Comparison of ENCODE assay signal across 16 cellular contexts in the genomic region with DNA sequence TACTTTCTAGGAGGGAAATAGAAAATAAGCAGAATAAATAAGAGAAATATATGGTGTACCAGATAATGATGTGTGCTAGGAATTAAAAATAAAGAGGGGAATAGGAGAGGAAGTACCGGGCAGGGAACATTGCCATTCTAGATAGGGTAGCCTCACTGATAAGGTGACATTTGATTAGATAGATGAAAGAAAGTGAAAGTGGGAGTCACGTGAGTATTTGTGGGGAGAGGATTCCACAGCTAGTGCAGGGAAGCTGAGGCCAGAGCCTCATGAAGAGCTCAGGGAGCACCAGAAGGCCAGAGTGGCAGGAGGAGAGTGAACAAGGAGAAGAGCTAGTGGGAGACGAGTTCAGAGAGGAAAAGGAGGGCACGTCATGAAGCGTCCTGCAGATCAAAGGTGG. TPM values are rescaled to one million over a fixed set of nuclear protein-coding genes. Genes with fewer than 3 reads are reported as not detected.
DNase-seq lines count a peak whose midpoint lies in the region; ATAC-seq, FAIRE-seq and TF ChIP-seq lines count a peak whose summit lies in the region.
"Had no signal": no experiment of that assay in that cellular context is flagged by ENCODE, and none has a peak within 500 bp of the region (broad histone marks: within the 10 kb centered on the region; RNA-seq: fewer than 3 reads in every experiment).

No MANE protein-coding gene starts in this region.

- H4K8ac ChIP-seq in IMR-90 (ENCODE audit: low read depth in 2 of 2, low read length in 2 of 2), result peak overlapping the region; percentile 28 to 92; a peak in 3 of 4 replicates

- peak overlapping the region; percentile 92 for H4K91ac ChIP-seq in IMR-90 (ENCODE audit: insufficient read depth, low read depth, low read length)

- peak overlapping the region; percentile 71; the same call in 2 of the 3 replicates for H2BK15ac ChIP-seq in IMR-90 (ENCODE audit: low read depth, low read length)

- peaks cover 3% of the 10 kb centered on the region; the same call in 1 of the 2 replicates for H3K9me3 ChIP-seq in IMR-90 (ENCODE audit: control insufficient read depth, insufficient read depth, low read length)
- no peaks in the 10 kb centered on the region for H3K9me3 ChIP-seq in sigmoid colon
- H3K9me3 ChIP-seq: A549, SJSA1 had no signal

- no peaks in the 10 kb centered on the region for H3K9me3 Mint-ChIP-seq in central memory CD8-positive, alpha-beta T cell
- H3K9me3 Mint-ChIP-seq in mesothelial cell of epicardium, result peaks cover 16% of the 10 kb centered on the region

- BruUV-seq in IMR-90 (replicated peaks; lab: Mats Ljungman, UMichigan), result no TSS peak

- peak overlapping the region; percentile 93 for H2BK120ac ChIP-seq in IMR-90 (ENCODE audit: low read depth, low read length)

- peak overlapping the region; percentile 61 for H3K23ac ChIP-seq in IMR-90 (ENCODE audit: low read depth, low read length)

- 0 out of 2 replicates have a peak overlapping the region, but pooled peaks have one; percentile 5 for H3K9ac ChIP-seq in IMR-90 (ENCODE audit: low read depth, low read length)
- H3K9ac ChIP-seq: KMS-11 had no signal

- H3K36me3 Mint-ChIP-seq in central memory CD8-positive, alpha-beta T cell (ENCODE audit: insufficient read depth), result peaks cover 6% of the 10 kb centered on the region
- peaks cover 3% of the 10 kb centered on the region for H3K36me3 Mint-ChIP-seq in mesothelial cell of epicardium

- H3K4me1 ChIP-seq in IMR-90 (ENCODE audit: control insufficient read depth, insufficient read depth, low read length) (peaks cover 28% of the 10 kb centered on the region), sigmoid colon (peaks cover 0 to 59% (median 51%) of the 10 kb centered on the region in 4 donors)

- H3K4me3 ChIP-seq in IMR-90 (ENCODE audit: insufficient read depth, low read depth, low read length) (no peak overlapping the region), sigmoid colon (no peak overlapping the region)
- H3K4me3 ChIP-seq: A549, SJSA1 had no signal

- peaks cover 20% of the 10 kb centered on the region for H3K9me1 ChIP-seq in IMR-90 (ENCODE audit: insufficient read depth, low read length)

- H3K36me3 ChIP-seq in IMR-90 (ENCODE audit: control insufficient read depth, insufficient read depth, low read length) (no peaks in the 10 kb centered on the region), sigmoid colon (no peaks in the 10 kb centered on the region)
- H3K36me3 ChIP-seq: SJSA1 had no signal

- peaks cover 29% of the 10 kb centered on the region for H3K4me1 Mint-ChIP-seq in central memory CD8-positive, alpha-beta T cell
- peaks cover 32% of the 10 kb centered on the region for H3K4me1 Mint-ChIP-seq in mesothelial cell of epicardium

- peak overlapping the region; percentile 32; the same call in 1 of the 2 replicates for H3K4me2 ChIP-seq in IMR-90 (ENCODE audit: low read depth, low read length)
- H3K4me2 ChIP-seq: A549 had no signal

- H4K20me1 ChIP-seq in IMR-90 (ENCODE audit: insufficient read depth, low read length), result no peaks in the 10 kb centered on the region

- no peak for FAIRE-seq in urothelium cell line (lab: Jason Lieb, UNC)
- FAIRE-seq: A549 had no signal

- in situ Hi-C loops in IMR-90 (cut with MboI; ENCODE audit: low sequenced_read_pairs), result loop anchor here (5.0 kb wide), 1 partner anchor 245 kb away; no protein-coding TSS in a partner anchor

- H2BK20ac ChIP-seq in IMR-90 (ENCODE audit: low read depth, low read length), result peak overlapping the region; percentile 94

- no peaks in the 10 kb centered on the region for H3K79me1 ChIP-seq in IMR-90 (ENCODE audit: low read depth in 1 of 2, low read length in 2 of 2)

- CTCF ChIA-PET in IMR-90 (lab: Yijun Ruan, JAX), result interaction anchor here (1.5 kb wide), 1 partner anchor 251 kb away, joined by 5 read pairs; no protein-coding TSS in a partner anchor

- TF ChIP-seq RAD21 in IMR-90 (IDR thresholded peaks at IDR 0.05; ENCODE audit: low read length), result no peak

- no peak overlapping the region for H3K4me3 Mint-ChIP-seq in central memory CD8-positive, alpha-beta T cell
- H3K4me3 Mint-ChIP-seq in mesothelial cell of epicardium, result no peak overlapping the region

- H3K27ac ChIP-seq in IMR-90 (ENCODE audit: insufficient read depth, low read length) (peak overlapping the region; percentile 90; the same call in 1 of the 2 replicates), sigmoid colon (peak overlapping the region in 3 of 4 donors; percentile 73 to 80 (median 77))
- H3K27ac ChIP-seq: A549, KMS-11, SJSA1 had no signal

- no peak for TF ChIP-seq EP300 in sigmoid colon (IDR thresholded peaks at IDR 0.05)

- H2AK9ac ChIP-seq in IMR-90 (replicated peaks; ENCODE audit: low read depth, low read length, poor library complexity), result no peak overlapping the region

- peak overlapping the region; percentile 77 for H2AK5ac ChIP-seq in IMR-90 (ENCODE audit: low read depth, low read length)

- whole genome bisulfite sequencing in IMR-90 (ENCODE audit: extremely low coverage in 2 of 2, insufficient read length in 1 of 2), 2 experiments, result 94% methylated on average over 3 of the region's 5 CpGs; no CpG with 5 or more reads in 1 of the 2 experiments
- 73 to 84% methylated on average over 5 of the region's 5 CpGs for WGBS in sigmoid colon, 2 donors

- peak overlapping the region; percentile 26 for H3K27ac Mint-ChIP-seq in central memory CD8-positive, alpha-beta T cell (ENCODE audit: low read depth)
- H3K27ac Mint-ChIP-seq in mesothelial cell of epicardium, result no peak overlapping the region

- DNase-seq in IMR-90 (no peak), myocyte (ENCODE audit: low read depth) (peak; percentile 26), sigmoid colon (no peak), mesothelial cell of epicardium (ENCODE audit: low spot score in 2 of 2, unreplicated experiment in 2 of 2) (no peak), urothelium cell line (ENCODE audit: low spot score) (no peak), NOMO-1 treated with dmso at 0.1 percent for 144 hours (lab: John Stamatoyannopoulos, UW; ENCODE audit: unreplicated experiment) (no peak)
- no peak for DNase-seq in central memory CD8-positive, alpha-beta T cell (ENCODE audit: low spot score in 2 of 2)
- DNase-seq: DMS79, MV-4-11, NCI-H1417, NCI-H187, NCI-H2107, NCI-H2227 treated with DMSO at 0.1 percent for 48 hours had no signal

- POLR2A ChIA-PET in IMR-90 (lab: Charles Lee; ENCODE audit: unreplicated experiment), result no interaction called here

- TF ChIP-seq CTCF in IMR-90 (conservative IDR thresholded peaks at IDR 0.05; ENCODE audit: low read depth, low read length) (no peak), sigmoid colon (IDR thresholded peaks at IDR 0.05) (no peak), mesothelial cell of epicardium (IDR thresholded peaks at IDR 0.05; ENCODE audit: unreplicated experiment) (no peak)

- peak overlapping the region; percentile 79 for H2BK5ac ChIP-seq in IMR-90 (ENCODE audit: low read depth, low read length, poor library complexity, severe bottlenecking)

- no peak for ATAC-seq in IMR-90 (ENCODE audit: low read depth)
- ATAC-seq in central memory CD8-positive, alpha-beta T cell (replicated peaks; ENCODE audit: extremely low read depth, poor library complexity, severe bottlenecking), result no peak
- ATAC-seq: A549 had no signal

- H2AFZ ChIP-seq in IMR-90 (replicated peaks; ENCODE audit: low read length, poor library complexity), result peak overlapping the region; percentile 34

- peaks cover 15% of the 10 kb centered on the region for H3K27me3 Mint-ChIP-seq in central memory CD8-positive, alpha-beta T cell
- H3K27me3 Mint-ChIP-seq in mesothelial cell of epicardium (ENCODE audit: low read depth), result no peaks in the 10 kb centered on the region

- H3K4ac ChIP-seq in IMR-90 (ENCODE audit: low read depth, low read length), result peak overlapping the region; percentile 90

- H3K14ac ChIP-seq in IMR-90 (replicated peaks; ENCODE audit: low read depth, low read length), result peak overlapping the region; percentile 54

- TF ChIP-seq POLR2A in IMR-90 (IDR thresholded peaks at IDR 0.05; ENCODE audit: low read depth, low read length), result no peak
- no peak for TF ChIP-seq POLR2A in sigmoid colon (IDR thresholded peaks at IDR 0.05)

- H3K27me3 ChIP-seq in IMR-90 (ENCODE audit: control insufficient read depth, insufficient read depth, low read length) (no peaks in the 10 kb centered on the region), sigmoid colon (no peaks in the 10 kb centered on the region)
- H3K27me3 ChIP-seq: SJSA1 had no signal

- dilution Hi-C loops in IMR-90 (cut with HindIII; ENCODE audit: low sequenced_read_pairs, unreplicated experiment), result no loop called here

- H4K5ac ChIP-seq in IMR-90 (ENCODE audit: low read depth, low read length), result peak overlapping the region; percentile 16

- 0 out of 2 replicates have a peak overlapping the region, but pooled peaks have one; percentile 14 for H3K56ac ChIP-seq in IMR-90 (ENCODE audit: extremely low read depth, insufficient read depth, low read length)

- intact Hi-C loops in IMR-90 (cut with micrococcal nuclease) (no loop called here), sigmoid colon (cut with DNase I) (no loop called here)

- peak overlapping the region; percentile 97 for H3K18ac ChIP-seq in IMR-90 (ENCODE audit: low read depth, low read length)

TF ChIP-seq in IMR-90, 13 proteins besides CTCF, POLR2A, EP300 and RAD21:
- TF ChIP-seq CEBPB (IDR thresholded peaks at IDR 0.05; ENCODE audit: low read depth, low read length) (no peak), BHLHE40 (IDR thresholded peaks at IDR 0.05; ENCODE audit: low read depth, low read length) (no peak)

RNA-seq across cellular contexts. Expression of a gene that starts 49.1 kb away (rescaled TPM):
- total RNA-seq in IMR-90 (2012; rRNA removed) (1.6 and 1.7 TPM in 2 replicates), myocyte (1.2 and 2.2 TPM in 2 replicates), sigmoid colon (10 to 100 TPM in 3 of 4 donors, 1 to 10 TPM in 1; 2.2 to 21.3 (median 16.9) TPM), mesothelial cell of epicardium (2.5 to 3.6 TPM (median 3.2 TPM) in 3 replicates)
- polyA plus RNA-seq in IMR-90 (2012; rRNA removed) (0.96 and 1.3 TPM in 2 replicates), sigmoid colon (1 to 10 TPM; 2.4 to 3.7 (median 3.2) TPM)
- polyA plus RNA-seq in IMR-90 (2012; cell fraction: cytosol; rRNA removed), result 0.81 and 0.82 TPM in 2 replicates
- polyA plus RNA-seq in IMR-90 (2012; cell fraction: nucleus; rRNA removed; ENCODE audit: low replicate concordance), result 3.9 and 4.1 TPM in 2 replicates
- 1.0 TPM for polyA plus RNA-seq in myocyte (2012)
